In the genomic region with DNA sequence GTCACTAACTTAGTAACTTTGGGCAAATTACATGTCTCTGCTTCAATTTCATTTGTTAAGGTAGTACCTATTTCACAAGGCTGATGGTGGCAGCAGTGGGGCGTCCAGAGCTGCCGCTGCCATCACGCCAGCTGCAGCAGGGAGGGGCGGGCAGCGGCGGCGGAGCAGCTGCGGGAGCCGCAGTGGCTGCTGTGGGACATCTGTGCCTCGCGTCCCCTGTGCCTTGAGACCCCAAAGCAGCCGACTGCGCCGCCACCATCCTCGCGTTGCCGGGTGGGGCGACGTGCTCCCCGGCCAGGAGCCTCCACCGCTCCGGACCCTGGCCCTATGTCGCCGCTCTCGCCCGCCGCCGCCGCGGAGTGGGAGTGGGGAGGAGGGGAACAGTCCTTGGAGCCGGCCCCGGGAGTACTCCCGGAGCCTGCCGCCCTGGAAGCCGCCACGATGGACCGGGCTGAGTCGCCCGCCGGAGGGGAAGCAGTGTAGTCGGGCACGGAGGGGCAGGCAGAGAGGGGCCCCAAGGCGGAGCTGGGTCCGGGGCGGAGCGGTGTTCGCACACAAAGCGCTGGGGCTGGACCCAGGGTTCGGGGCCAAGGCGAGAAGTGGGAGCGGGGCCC, we compare ENCODE assay signal across 8 cellular contexts. TPM values are rescaled to one million over a fixed set of nuclear protein-coding genes. Genes with fewer than 3 reads are reported as not detected.
DNase-seq lines count a peak whose midpoint lies in the region; ATAC-seq and TF ChIP-seq lines count a peak whose summit lies in the region.

No MANE protein-coding gene starts in this region.

- peak overlapping the region; percentile 89 for H3K9ac ChIP-seq in HCT116 (ENCODE audit: low read length)

- H3K36me3 ChIP-seq in HCT116 (ENCODE audit: control insufficient read depth in 1 of 2, insufficient read depth in 2 of 2, low read length in 2 of 2), result no peaks in the 10 kb centered on the region
- peaks cover 10 to 22% of the 10 kb centered on the region in 2 donors for H3K36me3 ChIP-seq in muscle layer of duodenum (ENCODE audit: control insufficient read depth in 1 of 2, insufficient read depth in 2 of 2, low read length in 2 of 2)

- peak overlapping the region; percentile 66 to 87 for H3K4me3 Mint-ChIP-seq in activated T-cell treated with anti-CD3 and anti-CD28 coated beads, Interleukin-2, amount 50 U/mL, for 72 hours
- peak overlapping the region; percentile 66 for H3K4me3 Mint-ChIP-seq in stimulated activated naive CD8-positive, alpha-beta T cell treated with anti-CD3 and anti-CD28 coated beads, Interleukin-15, Interleukin-2, amounts not matched to agents 100 ng/mL and 50 ng/mL, for 24 hours

- H3K36me3 Mint-ChIP-seq in activated T-cell treated with anti-CD3 and anti-CD28 coated beads, Interleukin-2, amount 50 U/mL, for 72 hours (ENCODE audit: insufficient read depth in 2 of 2), result peaks cover 0 to 2% of the 10 kb centered on the region in 2 donors
- no peaks in the 10 kb centered on the region for H3K36me3 Mint-ChIP-seq in stimulated activated naive CD8-positive, alpha-beta T cell treated with anti-CD3 and anti-CD28 coated beads, Interleukin-15, Interleukin-2, amounts not matched to agents 100 ng/mL and 50 ng/mL, for 24 hours (ENCODE audit: low read depth)

- no peaks in the 10 kb centered on the region for H4K20me1 ChIP-seq in HCT116 (ENCODE audit: insufficient read depth)

- RAD21 ChIA-PET in HCT116 (lab: Charles Lee; ENCODE audit: low non-redundant PET in 1 of 2, low total read pairs in 2 of 2, uncharacterized antibody in 2 of 2, unreplicated experiment in 2 of 2), result interaction anchor here in 1 of 2 experiments (1.2 kb wide), 1 partner anchor 15 kb away, joined by 3 read pairs; no protein-coding TSS in a partner anchor

- peak overlapping the region; percentile 78 for H3K4me2 ChIP-seq in HCT116 (ENCODE audit: low read length)

- H3K9me3 Mint-ChIP-seq in activated T-cell treated with anti-CD3 and anti-CD28 coated beads, Interleukin-2, amount 50 U/mL, for 72 hours, result no peaks in the 10 kb centered on the region
- no peaks in the 10 kb centered on the region for H3K9me3 Mint-ChIP-seq in stimulated activated naive CD8-positive, alpha-beta T cell treated with anti-CD3 and anti-CD28 coated beads, Interleukin-15, Interleukin-2, amounts not matched to agents 100 ng/mL and 50 ng/mL, for 24 hours

- BruUV-seq in HCT116 (replicated peaks; lab: Mats Ljungman, UMichigan), result TSS peak; percentile 83

- H3K4me1 ChIP-seq in HCT116 (ENCODE audit: control insufficient read depth in 1 of 2, insufficient read depth in 2 of 2, low read length in 2 of 2), result peaks cover 8 to 19% of the 10 kb centered on the region in 2 experiments; a peak in 3 of 4 replicates
- peaks cover 0 to 20% of the 10 kb centered on the region in 2 donors for H3K4me1 ChIP-seq in muscle layer of duodenum (ENCODE audit: control insufficient read depth in 1 of 2, insufficient read depth in 2 of 2, low read length in 2 of 2)

- DNase-seq in D341Med (ENCODE audit: low spot score) (peak; percentile 77), HCT116 (ENCODE audit: low read depth, low spot score) (peak; percentile 42), NCI-H774 (lab: John Stamatoyannopoulos, UW) (peak; percentile 50), fibroblast of gingiva (ENCODE audit: low read depth) (peak; percentile 31)
- peak; percentile 63 to 70 for DNase-seq in activated T-cell treated with anti-CD3 and anti-CD28 coated beads, Interleukin-2, amount 50 U/mL, for 72 hours

- TF ChIP-seq CTCF in HCT116 (IDR thresholded peaks at IDR 0.05 in 2 of 3, conservative IDR thresholded peaks at IDR 0.05 in 1 of 3; ENCODE audit: borderline replicate concordance in 1 of 3, insufficient read depth in 1 of 3, low read depth in 2 of 3, low read length in 2 of 3), result peak in 2 of 3 experiments; percentile 34 to 48; a peak in 4 of 6 replicates

- H3K27me3 ChIP-seq in HCT116 (ENCODE audit: insufficient read depth, low read length), result no peaks in the 10 kb centered on the region
- no peaks in the 10 kb centered on the region for H3K27me3 ChIP-seq in muscle layer of duodenum (ENCODE audit: low read depth, low read length)

- CTCF ChIA-PET in HCT116 (lab: Charles Lee), result interaction anchor here (0.9 to 1.8 kb wide), 8 partner anchors 15 to 520 kb away, joined by 3 to 14 read pairs (median 3); partner anchors contain the start of gene M6PR

- H3K9me3 ChIP-seq in HCT116 (ENCODE audit: control insufficient read depth in 1 of 2, insufficient read depth in 1 of 2, low read depth in 1 of 2, low read length in 2 of 2), result no peaks in the 10 kb centered on the region
- H3K9me3 ChIP-seq in muscle layer of duodenum (ENCODE audit: control insufficient read depth in 1 of 2, low read length in 2 of 2), result no peaks in the 10 kb centered on the region

- H3K4me1 Mint-ChIP-seq in activated T-cell treated with anti-CD3 and anti-CD28 coated beads, Interleukin-2, amount 50 U/mL, for 72 hours (ENCODE audit: low read depth), result peaks cover 6% of the 10 kb centered on the region
- peaks cover 9% of the 10 kb centered on the region for H3K4me1 Mint-ChIP-seq in stimulated activated naive CD8-positive, alpha-beta T cell treated with anti-CD3 and anti-CD28 coated beads, Interleukin-15, Interleukin-2, amounts not matched to agents 100 ng/mL and 50 ng/mL, for 24 hours (ENCODE audit: low read depth)

- ATAC-seq in HCT116 (peak; percentile 63), GM18502 (IDR thresholded peaks at IDR 0.05; ENCODE audit: poor library complexity, unreplicated experiment) (no peak)
- ATAC-seq in activated T-cell treated with anti-CD3 and anti-CD28 coated beads, Interleukin-2, amount 50 U/mL, for 72 hours (replicated peaks in 1 of 2), result peak; percentile 92 to 94

- no peak for TF ChIP-seq POLR2A in HCT116 (IDR thresholded peaks at IDR 0.05; ENCODE audit: borderline replicate concordance, extremely low read depth, insufficient read depth, insufficient read length)

- peak overlapping the region; percentile 80 to 81 for H3K4me3 ChIP-seq in HCT116 (replicated peaks in 1 of 2; ENCODE audit: low read depth in 1 of 2, low read length in 2 of 2)
- peak overlapping the region; percentile 31 to 74 for H3K4me3 ChIP-seq in muscle layer of duodenum (ENCODE audit: low read depth in 1 of 2, low read length in 2 of 2)

- H3K9me2 ChIP-seq in HCT116 (ENCODE audit: insufficient read depth), result no peaks in the 10 kb centered on the region

- H3K79me2 ChIP-seq in HCT116 (ENCODE audit: insufficient read depth, low read length), result no peaks in the 10 kb centered on the region

- intact Hi-C loops in HCT116 (cut with micrococcal nuclease), result no loop called here

- peaks cover 34% of the 10 kb centered on the region for H3K27me3 Mint-ChIP-seq in activated T-cell treated with anti-CD3 and anti-CD28 coated beads, Interleukin-2, amount 50 U/mL, for 72 hours (ENCODE audit: low read depth)
- H3K27me3 Mint-ChIP-seq in stimulated activated naive CD8-positive, alpha-beta T cell treated with anti-CD3 and anti-CD28 coated beads, Interleukin-15, Interleukin-2, amounts not matched to agents 100 ng/mL and 50 ng/mL, for 24 hours, result no peaks in the 10 kb centered on the region

- peak; percentile 69 for TF ChIP-seq RAD21 in HCT116 (IDR thresholded peaks at IDR 0.05; ENCODE audit: low read depth)

- H2AFZ ChIP-seq in HCT116 (ENCODE audit: low read depth, low read length, poor library complexity, severe bottlenecking), result no peak overlapping the region

- no peak overlapping the region for H3K27ac Mint-ChIP-seq in activated T-cell treated with anti-CD3 and anti-CD28 coated beads, Interleukin-2, amount 50 U/mL, for 72 hours
- H3K27ac Mint-ChIP-seq in stimulated activated naive CD8-positive, alpha-beta T cell treated with anti-CD3 and anti-CD28 coated beads, Interleukin-15, Interleukin-2, amounts not matched to agents 100 ng/mL and 50 ng/mL, for 24 hours, result no peak overlapping the region

- POLR2A ChIA-PET in HCT116 (lab: Charles Lee), result interaction anchor here (0.6 to 1.1 kb wide), 2 partner anchors 15 to 39 kb away, joined by 3 to 4 read pairs; no protein-coding TSS in a partner anchor

- H3K27ac ChIP-seq in HCT116 (ENCODE audit: low read depth, low read length) (peak overlapping the region; percentile 99), muscle layer of duodenum (ENCODE audit: low read length) (peak overlapping the region; percentile 74)

TF ChIP-seq in HCT116, 20 proteins besides CTCF, POLR2A, EP300 and RAD21 (continues in another document):
- TF ChIP-seq POLR2AphosphoS5 (IDR thresholded peaks at IDR 0.05; ENCODE audit: low read depth, low read length), result peak; percentile 37
- TF ChIP-seq FOSL1 (IDR thresholded peaks at IDR 0.05; ENCODE audit: low read depth), result no peak
- no peak for TF ChIP-seq SRF (IDR thresholded peaks at IDR 0.05; ENCODE audit: low read depth)
- no peak for TF ChIP-seq EZH2 (IDR thresholded peaks at IDR 0.05)
- TF ChIP-seq EGR1 (IDR thresholded peaks at IDR 0.05; ENCODE audit: low read depth), result no peak
- TF ChIP-seq, protein P1, sequence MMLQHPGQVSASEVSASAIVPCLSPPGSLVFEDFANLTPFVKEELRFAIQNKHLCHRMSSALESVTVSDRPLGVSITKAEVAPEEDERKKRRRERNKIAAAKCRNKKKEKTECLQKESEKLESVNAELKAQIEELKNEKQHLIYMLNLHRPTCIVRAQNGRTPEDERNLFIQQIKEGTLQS (IDR thresholded peaks at IDR 0.05), result no peak
- TF ChIP-seq, protein P2, sequence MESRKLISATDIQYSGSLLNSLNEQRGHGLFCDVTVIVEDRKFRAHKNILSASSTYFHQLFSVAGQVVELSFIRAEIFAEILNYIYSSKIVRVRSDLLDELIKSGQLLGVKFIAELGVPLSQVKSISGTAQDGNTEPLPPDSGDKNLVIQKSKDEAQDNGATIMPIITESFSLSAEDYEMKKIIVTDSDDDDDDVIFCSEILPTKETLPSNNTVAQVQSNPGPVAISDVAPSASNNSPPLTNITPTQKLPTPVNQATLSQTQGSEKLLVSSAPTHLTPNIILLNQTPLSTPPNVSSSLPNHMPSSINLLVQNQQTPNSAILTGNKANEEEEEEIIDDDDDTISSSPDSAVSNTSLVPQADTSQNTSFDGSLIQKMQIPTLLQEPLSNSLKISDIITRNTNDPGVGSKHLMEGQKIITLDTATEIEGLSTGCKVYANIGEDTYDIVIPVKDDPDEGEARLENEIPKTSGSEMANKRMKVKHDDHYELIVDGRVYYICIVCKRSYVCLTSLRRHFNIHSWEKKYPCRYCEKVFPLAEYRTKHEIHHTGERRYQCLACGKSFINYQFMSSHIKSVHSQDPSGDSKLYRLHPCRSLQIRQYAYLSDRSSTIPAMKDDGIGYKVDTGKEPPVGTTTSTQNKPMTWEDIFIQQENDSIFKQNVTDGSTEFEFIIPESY (IDR thresholded peaks at IDR 0.05; ENCODE audit: extremely low read depth, insufficient replicate concordance, low read length), result no peak
- TF ChIP-seq CEBPB (IDR thresholded peaks at IDR 0.05; ENCODE audit: low read depth), result peak; percentile 43; the same call in 1 of the 2 replicates
- no peak for TF ChIP-seq SP1 (IDR thresholded peaks at IDR 0.05; ENCODE audit: low read depth)
- no peak for TF ChIP-seq TCF7L2 (IDR thresholded peaks at IDR 0.05; ENCODE audit: borderline replicate concordance, extremely low read depth, insufficient read depth, insufficient read length)
- TF ChIP-seq YY1 (IDR thresholded peaks at IDR 0.05; ENCODE audit: extremely low read depth, insufficient replicate concordance, low read depth, low read length), result peak; percentile 47

RNA-seq across cellular contexts. Expression of gene A2M, which starts 51.4 kb away (rescaled TPM):
- 3.0 TPM for total RNA-seq in HCT116 (2021; ENCODE audit: unreplicated experiment)
- polyA plus RNA-seq in HCT116 (2012), result 0.13 and 0.61 TPM in 2 replicates
- under 1 TPM in 1 of 2 donors, not detected in 1; 0.60 TPM for total RNA-seq in activated T-cell treated with anti-CD3 and anti-CD28 coated beads, Interleukin-2, amount 50 U/mL, for 72 hours
